In the genomic region with DNA sequence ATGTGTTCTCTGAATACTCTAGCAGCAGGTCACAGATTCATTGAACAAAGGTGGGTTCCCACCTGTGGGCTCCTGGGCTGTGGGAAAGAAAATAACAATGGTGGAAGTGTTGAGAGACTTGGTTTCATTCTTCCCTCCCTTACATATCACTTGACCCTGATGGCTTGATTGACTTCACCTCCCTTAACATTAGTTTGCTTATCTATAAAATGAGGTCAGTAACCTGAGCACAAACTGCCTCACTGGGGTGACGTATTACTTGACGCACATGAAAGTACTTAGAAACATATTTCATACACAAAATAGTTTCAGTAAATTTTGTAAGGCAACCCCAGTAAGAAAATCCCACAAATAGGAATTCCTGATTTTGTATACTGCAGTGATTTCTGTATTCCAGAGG, we compare ENCODE assay signal across 19 cellular contexts.
"Had no signal": no experiment of that assay in that cellular context is flagged by ENCODE, and none has a peak within 500 bp of the region (broad histone marks: within the 10 kb centered on the region; RNA-seq: fewer than 3 reads in every experiment).

No MANE protein-coding gene starts in this region.

- H3K9me2 ChIP-seq: SK-N-SH had no signal

- H3K36me3 ChIP-seq: lower lobe of right lung, spleen, vagina had no signal

- H3K4me3 Mint-ChIP-seq: activated CD8-positive, alpha-beta T cell treated with anti-CD3 and anti-CD28 coated beads for 36 hours; activated naive CD8-positive, alpha-beta T cell treated with anti-CD3 and anti-CD28 coated beads for 36 hours; activated T-cell treated with anti-CD3 and anti-CD28 coated beads, Interleukin-2, amount 50 U/mL, for 72 hours; brain; naive thymus-derived CD8-positive, alpha-beta T cell had no signal

- H3K27me3 Mint-ChIP-seq: activated CD8-positive, alpha-beta T cell treated with anti-CD3 and anti-CD28 coated beads for 36 hours; activated naive CD8-positive, alpha-beta T cell treated with anti-CD3 and anti-CD28 coated beads for 36 hours; brain; naive thymus-derived CD8-positive, alpha-beta T cell had no signal

- ATAC-seq: activated CD8-positive, alpha-beta T cell treated with anti-CD3 and anti-CD28 coated beads for 36 hours; activated T-cell treated with anti-CD3 and anti-CD28 coated beads, Interleukin-2, amount 50 U/mL, for 72 hours; lower lobe of right lung; naive thymus-derived CD8-positive, alpha-beta T cell; sciatic nerve had no signal

- H3K4me3 ChIP-seq: lower lobe of right lung, spleen, vagina had no signal

- H3K9me3 Mint-ChIP-seq: activated CD8-positive, alpha-beta T cell treated with anti-CD3 and anti-CD28 coated beads for 36 hours; activated naive CD8-positive, alpha-beta T cell treated with anti-CD3 and anti-CD28 coated beads for 36 hours; activated T-cell treated with anti-CD3 and anti-CD28 coated beads, Interleukin-2, amount 50 U/mL, for 72 hours; naive thymus-derived CD8-positive, alpha-beta T cell had no signal

- H3K27ac Mint-ChIP-seq: activated CD8-positive, alpha-beta T cell treated with anti-CD3 and anti-CD28 coated beads for 36 hours; activated naive CD8-positive, alpha-beta T cell treated with anti-CD3 and anti-CD28 coated beads for 36 hours; activated T-cell treated with anti-CD3 and anti-CD28 coated beads, Interleukin-2, amount 50 U/mL, for 72 hours; naive thymus-derived CD8-positive, alpha-beta T cell had no signal

- H3K4me1 ChIP-seq: vagina had no signal

- H3K27ac ChIP-seq: lower lobe of right lung, vagina had no signal

- H3K27me3 ChIP-seq: vagina had no signal

- DNase-seq: activated CD4-positive, alpha-beta T cell treated with anti-CD3 and anti-CD28 coated beads for 4 hours; activated CD8-positive, alpha-beta memory T cell treated with anti-CD3 and anti-CD28 coated beads, Interleukin-2, amount 50 U/mL, for 48 hours; activated CD8-positive, alpha-beta T cell treated with anti-CD3 and anti-CD28 coated beads for 36 hours; activated naive CD8-positive, alpha-beta T cell treated with anti-CD3 and anti-CD28 coated beads for 36 hours; activated T-cell treated with anti-CD3 and anti-CD28 coated beads, Interleukin-2, amount 50 U/mL, for 72 hours; amygdala; cerebellar nuclear complex; effector memory CD4-positive, alpha-beta T cell; foreskin melanocyte; lower lobe of right lung; midbrain; naive thymus-derived CD8-positive, alpha-beta T cell; occipital lobe; SK-N-SH; spleen; T-helper 1 cell had no signal

- H3K9me3 ChIP-seq: lower lobe of right lung, SK-N-SH, spleen, vagina had no signal

- H3K36me3 Mint-ChIP-seq: activated naive CD8-positive, alpha-beta T cell treated with anti-CD3 and anti-CD28 coated beads for 36 hours; brain; naive thymus-derived CD8-positive, alpha-beta T cell had no signal

- H3K4me2 ChIP-seq: SK-N-SH had no signal
